ENCODE assay signal across 38 cellular contexts in genomic region chr19:56701895-56702294, GRCh38. TPM values are rescaled to one million over a fixed set of nuclear protein-coding genes. Genes with fewer than 3 reads are reported as not detected.
"Had no signal": no experiment of that assay in that cellular context is flagged by ENCODE, and none has a peak within 500 bp of the region (broad histone marks: within the 10 kb centered on the region; RNA-seq: fewer than 3 reads in every experiment).

No MANE protein-coding gene starts in this region.

- DNase-seq: Kasumi-1, MG63, MM.1S, MV-4-11, NCI-H1048, NCI-H1092, NCI-H1092 treated with DMSO at 0.1 percent for 48 hours, NCI-H1105, NCI-H1105 treated with DMSO at 0.1 percent for 48 hours, NCI-H1417, NCI-H1417 treated with DMSO at 0.1 percent for 48 hours, NCI-H1436, NCI-H1436 treated with DMSO at 0.1 percent for 48 hours, NCI-H146, NCI-H1694, NCI-H1694 treated with DMSO at 0.1 percent for 48 hours, NCI-H187, NCI-H187 treated with DMSO at 0.1 percent for 48 hours, NCI-H1930, NCI-H2029, NCI-H2029 treated with DMSO at 0.1 percent for 48 hours, NCI-H2081, NCI-H2081 treated with DMSO at 0.1 percent for 48 hours, NCI-H2107, NCI-H2171, NCI-H2171 treated with DMSO at 0.1 percent for 48 hours, NCI-H2227 treated with DMSO at 0.1 percent for 48 hours, NCI-H226, NCI-H345, NCI-H446, NCI-H446 treated with DMSO at 0.1 percent for 48 hours, NCI-H510A, NCI-H510A treated with DMSO at 0.1 percent for 48 hours, NCI-H524, NCI-H524 treated with DMSO at 0.1 percent for 48 hours had no signal

- H3K9me3 ChIP-seq: MG63 had no signal

- H3K27me3 ChIP-seq: MG63 had no signal

- H3K4me3 ChIP-seq: MG63 had no signal

- H3K36me3 ChIP-seq: MG63 had no signal

RNA-seq across cellular contexts. Expression of gene ZNF835, which starts 30.3 kb away (rescaled TPM):
- total RNA-seq: LHCN-M2, MCF 10A, NCI-H460 had no signal

RNA-seq across cellular contexts. Expression of gene SMIM17, which starts 58.9 kb away (rescaled TPM):
- total RNA-seq: MCF 10A had no signal
